15 cellular contexts compared by ENCODE assay signal in genomic region chr1:236018885-236019453, GRCh38. TPM values are rescaled to one million over a fixed set of nuclear protein-coding genes. Genes with fewer than 3 reads are reported as not detected.
A peak's percentile ranks its signal among the peaks of the same experiment; 100 is the strongest.
DNase-seq lines count a peak whose midpoint lies in the region; ATAC-seq and TF ChIP-seq lines count a peak whose summit lies in the region.
"Had no signal": no experiment of that assay in that cellular context is flagged by ENCODE, and none has a peak within 500 bp of the region (broad histone marks: within the 10 kb centered on the region; RNA-seq: fewer than 3 reads in every experiment).

No MANE protein-coding gene starts in this region.

- H3K4me3 Mint-ChIP-seq in mesothelial cell of epicardium (no peak overlapping the region), HFFc6 (no peak overlapping the region)
- H3K4me3 Mint-ChIP-seq: CD4-positive, CD25-positive, alpha-beta regulatory T cell had no signal

- H3K9me3 ChIP-seq in adipocyte (ENCODE audit: control insufficient read depth, low read length): no peaks in the 10 kb centered on the region
- no peaks in the 10 kb centered on the region for H3K9me3 ChIP-seq in suprapubic skin
- H3K9me3 ChIP-seq: ascending aorta had no signal

- H3K9ac ChIP-seq in adipocyte (ENCODE audit: low read length): peak overlapping the region; percentile 74

- H3K27me3 ChIP-seq in adipocyte (replicated peaks; ENCODE audit: control insufficient read depth, insufficient read depth, low read length): no peaks in the 10 kb centered on the region
- H3K27me3 ChIP-seq in suprapubic skin: no peaks in the 10 kb centered on the region
- H3K27me3 ChIP-seq: ascending aorta had no signal

- no peak for TF ChIP-seq EP300 in suprapubic skin (IDR thresholded peaks at IDR 0.05)

- H3K27ac ChIP-seq in suprapubic skin: peak overlapping the region; percentile 88

- 49% methylated on average over 5 of the region's 5 CpGs for WGBS in suprapubic skin

- no peak for ATAC-seq in GM18511 (IDR thresholded peaks at IDR 0.05; ENCODE audit: unreplicated experiment)

- peaks cover 2% of the 10 kb centered on the region for H3K36me3 Mint-ChIP-seq in mesothelial cell of epicardium
- H3K36me3 Mint-ChIP-seq in HFFc6 (ENCODE audit: low read depth): peaks cover 69% of the 10 kb centered on the region
- H3K36me3 Mint-ChIP-seq: CD4-positive, CD25-positive, alpha-beta regulatory T cell had no signal

- peaks cover 67% of the 10 kb centered on the region for H3K4me1 ChIP-seq in adipocyte (ENCODE audit: control insufficient read depth, insufficient read depth, low read length)
- peaks cover 38% of the 10 kb centered on the region for H3K4me1 ChIP-seq in suprapubic skin
- H3K4me1 ChIP-seq: ascending aorta had no signal

- H3K36me3 ChIP-seq in adipocyte (ENCODE audit: control insufficient read depth, insufficient read depth, low read length, severe bottlenecking) (peaks cover 58% of the 10 kb centered on the region), suprapubic skin (peaks cover 16% of the 10 kb centered on the region)

- DNase-seq in adipocyte (ENCODE audit: low read depth) (peak; percentile 85), foreskin fibroblast (peak; percentile 89 to 93), mesothelial cell of epicardium (ENCODE audit: low spot score in 2 of 2, unreplicated experiment in 2 of 2) (no peak), suprapubic skin (ENCODE audit: low spot score in 2 of 2) (peak; percentile 93 to 94), HUDEP-2 (lab: John Stamatoyannopoulos, UW; ENCODE audit: unreplicated experiment in 76 of 76) (no peak), HFFc6 (no peak), ecto neural progenitor cell (ENCODE audit: low spot score) (no peak)
- DNase-seq: activated CD8-positive, alpha-beta memory T cell treated with anti-CD3 and anti-CD28 coated beads, Interleukin-2, amount 50 U/mL, for 4 hours; CD4-positive, CD25-positive, alpha-beta regulatory T cell; erythroblast; GF-D8; MM.1S; RPMI8226 had no signal

- H3K9me3 Mint-ChIP-seq in mesothelial cell of epicardium (no peaks in the 10 kb centered on the region), HFFc6 (no peaks in the 10 kb centered on the region)
- H3K9me3 Mint-ChIP-seq: CD4-positive, CD25-positive, alpha-beta regulatory T cell had no signal

- H3K27me3 Mint-ChIP-seq in mesothelial cell of epicardium (ENCODE audit: low read depth) (no peaks in the 10 kb centered on the region), HFFc6 (ENCODE audit: insufficient read depth) (no peaks in the 10 kb centered on the region)

- peak overlapping the region; percentile 35 for H3K27ac Mint-ChIP-seq in mesothelial cell of epicardium
- no peak overlapping the region for H3K27ac Mint-ChIP-seq in HFFc6
- H3K27ac Mint-ChIP-seq: CD4-positive, CD25-positive, alpha-beta regulatory T cell had no signal

- H3K4me1 Mint-ChIP-seq in mesothelial cell of epicardium: peaks cover 8% of the 10 kb centered on the region
- peaks cover 57% of the 10 kb centered on the region for H3K4me1 Mint-ChIP-seq in HFFc6 (ENCODE audit: low read depth)

- no peak for TF ChIP-seq POLR2A in suprapubic skin (IDR thresholded peaks at IDR 0.05)

- H3K4me3 ChIP-seq in adipocyte (ENCODE audit: low read length): no peak overlapping the region
- H3K4me3 ChIP-seq in foreskin fibroblast (ENCODE audit: low read depth in 1 of 2, low read length in 2 of 2): no peak overlapping the region
- H3K4me3 ChIP-seq in suprapubic skin: no peak overlapping the region
- H3K4me3 ChIP-seq: ascending aorta had no signal

- TF ChIP-seq CTCF in foreskin fibroblast (IDR thresholded peaks at IDR 0.05; ENCODE audit: low read depth, low read length): no peak
- TF ChIP-seq CTCF in mesothelial cell of epicardium (IDR thresholded peaks at IDR 0.05; ENCODE audit: unreplicated experiment): no peak
- no peak for TF ChIP-seq CTCF in suprapubic skin (IDR thresholded peaks at IDR 0.05)
- no peak for TF ChIP-seq CTCF in HFFc6 (IDR thresholded peaks at IDR 0.05)

RNA-seq across cellular contexts. Expression of gene NID1, which starts 45.9 kb away (rescaled TPM):
- total RNA-seq in mesothelial cell of epicardium (42.4 to 45.5 TPM (median 45.0 TPM) in 3 replicates), suprapubic skin (10 to 100 TPM; 27.9 to 48.4 (median 32.3) TPM)
- total RNA-seq in HFFc6 (2021; fragmentation: NEBNext Ultra II Directional; extraction: Animal tissue kit (Norgen Biotek cat#: 25700)): 100 to 1,000 TPM in 5 of 6 experiments, 10 to 100 TPM in 1; 97.5 to 124 (median 107) TPM

Comparison
In these comparisons a context has a peak if more than half of its experiments do, and no peak if none do; other contexts are left out.
1. DNase-seq: peak in adipocyte (single experiment), foreskin fibroblast (2 of 2) and suprapubic skin (2 of 2); none in mesothelial cell of epicardium (0 of 2), HUDEP-2 (0 of 76), HFFc6 (single experiment) and ecto neural progenitor cell (single experiment).